Comparison of ENCODE assay signal across 18 cellular contexts in the genomic region with DNA sequence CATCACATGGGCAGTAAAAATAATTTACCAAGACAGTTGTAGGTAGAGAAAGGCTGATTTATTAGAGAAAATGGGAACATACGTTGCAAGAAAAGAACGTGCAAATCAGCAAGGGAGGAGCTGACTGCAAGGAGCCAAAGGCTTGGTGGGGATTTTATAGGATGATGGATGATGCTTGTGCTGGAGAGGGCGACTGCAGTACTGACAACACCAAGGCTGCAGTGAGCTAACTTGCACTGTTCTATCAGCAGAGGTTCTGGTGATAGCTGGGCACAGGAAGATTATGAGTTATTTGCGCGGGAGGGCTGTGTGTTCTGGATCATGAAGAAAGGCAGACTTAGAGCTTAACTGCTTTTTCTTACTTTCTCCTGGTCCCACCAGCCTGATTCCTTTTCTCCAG.
"Had no signal": no experiment of that assay in that cellular context is flagged by ENCODE, and none has a peak within 500 bp of the region (broad histone marks: within the 10 kb centered on the region; RNA-seq: fewer than 3 reads in every experiment).

No MANE protein-coding gene starts in this region.

- H3K27me3 ChIP-seq: foreskin keratinocyte, right atrium auricular region, tibial nerve had no signal

- H3K27me3 Mint-ChIP-seq: activated CD4-positive, alpha-beta memory T cell treated with anti-CD3 and anti-CD28 coated beads for 36 hours; stimulated activated naive CD8-positive, alpha-beta T cell treated with anti-CD3 and anti-CD28 coated beads, Interleukin-15, Interleukin-2, amounts not matched to agents 100 ng/mL and 50 ng/mL, for 24 hours had no signal

- H3K4me1 ChIP-seq: foreskin keratinocyte had no signal

- H3K4me1 Mint-ChIP-seq: activated naive CD4-positive, alpha-beta T cell treated with anti-CD3 and anti-CD28 coated beads, Interleukin-2, amount 10 ng/mL, durations not matched to agents 7 days and 5 days had no signal

- H3K9me3 ChIP-seq: prostate gland, right atrium auricular region, tibial nerve had no signal

- H3K4me3 ChIP-seq: prostate gland, right atrium auricular region, tibial nerve had no signal

- H3K36me3 ChIP-seq: prostate gland, right atrium auricular region, tibial nerve had no signal

- DNase-seq: activated CD4-positive, alpha-beta T cell treated with anti-CD3 and anti-CD28 coated beads for 48 hours; activated effector memory CD4-positive, alpha-beta T cell treated with Interleukin-2 at 50 U/mL for 16 hours; activated naive CD4-positive, alpha-beta T cell treated with anti-CD3 and anti-CD28 coated beads, Interleukin-2, amount 10 ng/mL, durations not matched to agents 7 days and 5 days; activated T-cell treated with anti-CD3 and anti-CD28 coated beads, Interleukin-2, amount 50 U/mL, for 72 hours; effector CD4-positive, alpha-beta T cell; erythroblast; foreskin keratinocyte; kidney glomerular epithelial cell; left ventricle myocardium superior; nucleus accumbens; stimulated activated CD4-positive, alpha-beta T cell treated with anti-CD3 and anti-CD28 coated beads, Interleukin-12 subunit alpha, Interleukin-12 subunit beta, amount 100 ng/mL, for 4 hours; T1000 had no signal

- H3K36me3 Mint-ChIP-seq: activated CD4-positive, alpha-beta memory T cell treated with anti-CD3 and anti-CD28 coated beads for 36 hours; activated naive CD4-positive, alpha-beta T cell treated with anti-CD3 and anti-CD28 coated beads, Interleukin-2, amount 10 ng/mL, durations not matched to agents 7 days and 5 days had no signal

- H3K27ac ChIP-seq: foreskin keratinocyte, prostate gland, tibial nerve had no signal

- H3K4me3 Mint-ChIP-seq: activated CD4-positive, alpha-beta memory T cell treated with anti-CD3 and anti-CD28 coated beads for 36 hours; activated naive CD4-positive, alpha-beta T cell treated with anti-CD3 and anti-CD28 coated beads, Interleukin-2, amount 10 ng/mL, durations not matched to agents 7 days and 5 days; activated T-cell treated with anti-CD3 and anti-CD28 coated beads, Interleukin-2, amount 50 U/mL, for 72 hours; stimulated activated naive CD8-positive, alpha-beta T cell treated with anti-CD3 and anti-CD28 coated beads, Interleukin-15, Interleukin-2, amounts not matched to agents 100 ng/mL and 50 ng/mL, for 24 hours; T-helper 1 cell treated with Interleukin-12 subunit alpha and Interleukin-12 subunit beta and Interleukin-4 antibody, amounts not matched to agents 30 μg/mL and 1 μg/mL, for 36 hours had no signal

- H3K27ac Mint-ChIP-seq: activated CD4-positive, alpha-beta memory T cell treated with anti-CD3 and anti-CD28 coated beads for 36 hours; activated naive CD4-positive, alpha-beta T cell treated with anti-CD3 and anti-CD28 coated beads, Interleukin-2, amount 10 ng/mL, durations not matched to agents 7 days and 5 days; stimulated activated naive CD8-positive, alpha-beta T cell treated with anti-CD3 and anti-CD28 coated beads, Interleukin-15, Interleukin-2, amounts not matched to agents 100 ng/mL and 50 ng/mL, for 24 hours; T-helper 1 cell treated with Interleukin-12 subunit alpha and Interleukin-12 subunit beta and Interleukin-4 antibody, amounts not matched to agents 30 μg/mL and 1 μg/mL, for 36 hours had no signal

- H3K9me3 Mint-ChIP-seq: activated CD4-positive, alpha-beta memory T cell treated with anti-CD3 and anti-CD28 coated beads for 36 hours; activated naive CD4-positive, alpha-beta T cell treated with anti-CD3 and anti-CD28 coated beads, Interleukin-2, amount 10 ng/mL, durations not matched to agents 7 days and 5 days; activated T-cell treated with anti-CD3 and anti-CD28 coated beads, Interleukin-2, amount 50 U/mL, for 72 hours; stimulated activated naive CD8-positive, alpha-beta T cell treated with anti-CD3 and anti-CD28 coated beads, Interleukin-15, Interleukin-2, amounts not matched to agents 100 ng/mL and 50 ng/mL, for 24 hours; T-helper 1 cell treated with Interleukin-12 subunit alpha and Interleukin-12 subunit beta and Interleukin-4 antibody, amounts not matched to agents 30 μg/mL and 1 μg/mL, for 36 hours had no signal
